ENCODE assay signal across 1 cellular context in the genomic region with DNA sequence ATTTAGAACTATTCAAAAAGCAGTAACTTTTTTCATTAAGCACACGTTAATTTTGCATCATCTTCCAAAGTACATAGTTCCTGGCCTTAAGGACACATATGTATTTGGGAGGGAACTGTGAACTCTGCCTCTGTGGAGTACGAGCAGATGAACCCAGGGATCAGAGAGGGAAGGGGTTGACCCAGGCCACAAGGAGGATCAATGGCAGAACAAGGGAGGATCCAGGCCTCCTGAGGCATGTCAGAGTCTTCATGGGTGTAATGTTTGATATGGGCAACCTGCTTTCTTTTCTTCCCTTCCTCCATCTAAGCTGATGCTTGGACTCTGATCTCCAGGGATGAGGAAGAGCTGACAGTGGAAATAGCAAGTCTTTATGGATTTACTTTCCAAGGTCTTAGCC.
TF ChIP-seq lines count a peak whose summit lies in the region.

No MANE protein-coding gene starts in this region.

TF ChIP-seq in H1, 55 proteins besides CTCF, POLR2A, EP300 and RAD21 (continued from another document):
- TF ChIP-seq SIRT6 (IDR thresholded peaks at IDR 0.05; ENCODE audit: low read length): no peak
- no peak for TF ChIP-seq CBX5 (IDR thresholded peaks at IDR 0.05; ENCODE audit: low read depth, low read length)
- TF ChIP-seq YY1 (IDR thresholded peaks at IDR 0.05; ENCODE audit: low read depth, low read length): no peak
- no peak for TF ChIP-seq JUN (IDR thresholded peaks at IDR 0.05; ENCODE audit: low read depth, low read length)
- TF ChIP-seq SIN3A (conservative IDR thresholded peaks at IDR 0.05 in 1 of 2, IDR thresholded peaks at IDR 0.05 in 1 of 2; ENCODE audit: low read depth in 1 of 2, low read length in 2 of 2): no peak
